In the genomic region with DNA sequence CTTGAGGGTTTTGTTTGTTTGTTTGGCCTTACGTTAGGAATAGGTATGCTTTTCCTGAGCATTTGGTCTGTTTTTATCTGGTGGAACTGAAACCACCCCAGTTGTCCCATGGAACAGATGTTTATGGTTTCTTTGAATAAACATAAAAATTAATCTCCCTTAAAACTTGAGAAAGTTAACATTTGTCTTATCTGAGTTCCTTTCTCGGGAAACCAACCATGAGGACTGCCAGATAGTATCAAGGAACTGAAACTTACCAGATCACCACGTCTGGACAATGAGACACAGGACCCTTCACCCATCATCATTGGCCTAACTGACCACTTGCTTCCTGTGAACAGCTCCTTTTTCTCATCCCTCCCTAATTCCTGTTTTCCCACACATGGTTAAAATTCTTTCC, we compare ENCODE assay signal across 21 cellular contexts. TPM values are rescaled to one million over a fixed set of nuclear protein-coding genes. Genes with fewer than 3 reads are reported as not detected.
DNase-seq lines count a peak whose midpoint lies in the region; ATAC-seq and TF ChIP-seq lines count a peak whose summit lies in the region.
"Had no signal": no experiment of that assay in that cellular context is flagged by ENCODE, and none has a peak within 500 bp of the region (broad histone marks: within the 10 kb centered on the region; RNA-seq: fewer than 3 reads in every experiment).

No MANE protein-coding gene starts in this region.

- TF ChIP-seq POLR2A in gastroesophageal sphincter (IDR thresholded peaks at IDR 0.05), result no peak

- no peak overlapping the region for H3K4me2 ChIP-seq in mesendoderm (ENCODE audit: low read length)
- H3K4me2 ChIP-seq: BLaER1 had no signal

- intact Hi-C loops in activated CD4-positive, alpha-beta memory T cell treated with anti-CD3 and anti-CD28 coated beads for 36 hours (cut with micrococcal nuclease), result loop anchor here (10.0 kb wide), 1 partner anchor 245 kb away; no protein-coding TSS in a partner anchor
- intact Hi-C loops in CD8-positive, alpha-beta T cell (cut with DNase I, micrococcal nuclease), result loop anchor here in 1 of 2 experiments (5.0 kb wide), 1 partner anchor 1902 kb away; a partner anchor contains a TSS
- intact Hi-C loops in mucosa of descending colon (cut with DNase I, micrococcal nuclease) (no loop called here), right cardiac atrium (cut with DNase I) (no loop called here)

- no peak overlapping the region for H2BK120ac ChIP-seq in mesendoderm (ENCODE audit: low read depth, low read length)

- DNase-seq in activated CD4-positive, alpha-beta memory T cell treated with anti-CD3 and anti-CD28 coated beads for 36 hours, result no peak
- DNase-seq in activated CD4-positive, alpha-beta memory T cell treated with anti-CD3 and anti-CD28 coated beads, Interleukin-2, amount 10 ng/mL, durations not matched to agents 7 days and 5 days, result no peak
- DNase-seq in CD8-positive, alpha-beta T cell, result no peak
- DNase-seq in MV-4-11 (lab: John Stamatoyannopoulos, UW) (peak; percentile 8), mesendoderm (peak; percentile 10), mucosa of descending colon (no peak), right cardiac atrium (no peak)
- DNase-seq: 8988T; CD8-positive, alpha-beta memory T cell; COR-L47; DMS 273 treated with DMSO at 0.1 percent for 48 hours; DMS53; GDM1; GOT3; H7 had no signal

- H3K27me3 ChIP-seq in CD8-positive, alpha-beta T cell (ENCODE audit: insufficient read depth, low read length), result no peaks in the 10 kb centered on the region
- H3K27me3 ChIP-seq in mesendoderm (ENCODE audit: insufficient read depth, low read length, poor library complexity), result no peaks in the 10 kb centered on the region
- H3K27me3 ChIP-seq in gastroesophageal sphincter, result no peaks in the 10 kb centered on the region
- H3K27me3 ChIP-seq in right cardiac atrium (ENCODE audit: control insufficient read depth, insufficient read depth), result no peaks in the 10 kb centered on the region
- H3K27me3 ChIP-seq: BLaER1 had no signal

- H3K36me3 Mint-ChIP-seq in activated CD4-positive, alpha-beta memory T cell treated with anti-CD3 and anti-CD28 coated beads for 36 hours, result peaks cover 23% of the 10 kb centered on the region
- H3K36me3 Mint-ChIP-seq in activated CD4-positive, alpha-beta memory T cell treated with anti-CD3 and anti-CD28 coated beads, Interleukin-2, amount 10 ng/mL, durations not matched to agents 7 days and 5 days (ENCODE audit: low read depth), result peaks cover 14% of the 10 kb centered on the region
- H3K36me3 Mint-ChIP-seq in CD8-positive, alpha-beta T cell, result peaks cover 26% of the 10 kb centered on the region

- no peak overlapping the region for H3K23ac ChIP-seq in mesendoderm (ENCODE audit: low read length)

- no peak for TF ChIP-seq EP300 in gastroesophageal sphincter (IDR thresholded peaks at IDR 0.05)

- no peaks in the 10 kb centered on the region for H3K79me2 ChIP-seq in mesendoderm (ENCODE audit: control insufficient read depth, insufficient read depth, low read length)

- peaks cover 35% of the 10 kb centered on the region for H3K4me1 ChIP-seq in CD8-positive, alpha-beta T cell (ENCODE audit: insufficient read depth, low read length)
- H3K4me1 ChIP-seq in mesendoderm (ENCODE audit: control insufficient read depth, low read depth, low read length), result no peaks in the 10 kb centered on the region
- H3K4me1 ChIP-seq in gastroesophageal sphincter, result no peaks in the 10 kb centered on the region
- H3K4me1 ChIP-seq in mucosa of descending colon (ENCODE audit: low read depth), result no peaks in the 10 kb centered on the region
- no peaks in the 10 kb centered on the region for H3K4me1 ChIP-seq in right cardiac atrium (ENCODE audit: control insufficient read depth, insufficient read depth, low read length)

- H3K18ac ChIP-seq in mesendoderm (ENCODE audit: low read length), result no peak overlapping the region

- POLR2A ChIA-PET in activated CD4-positive, alpha-beta memory T cell treated with anti-CD3 and anti-CD28 coated beads for 36 hours (lab: Charles Lee), result no interaction called here
- POLR2A ChIA-PET in activated CD4-positive, alpha-beta memory T cell treated with anti-CD3 and anti-CD28 coated beads, Interleukin-2, amount 10 ng/mL, durations not matched to agents 7 days and 5 days (lab: Charles Lee), result no interaction called here
- POLR2A ChIA-PET in CD8-positive, alpha-beta T cell (lab: Charles Lee), result interaction anchor here (1.1 to 1.5 kb wide), 2 partner anchors 14 to 48 kb away, joined by 3 to 5 read pairs; no protein-coding TSS in a partner anchor

- H3K9me3 Mint-ChIP-seq in activated CD4-positive, alpha-beta memory T cell treated with anti-CD3 and anti-CD28 coated beads for 36 hours, result peaks cover 31% of the 10 kb centered on the region
- H3K9me3 Mint-ChIP-seq in activated CD4-positive, alpha-beta memory T cell treated with anti-CD3 and anti-CD28 coated beads, Interleukin-2, amount 10 ng/mL, durations not matched to agents 7 days and 5 days, result peaks cover 28% of the 10 kb centered on the region
- H3K9me3 Mint-ChIP-seq in CD8-positive, alpha-beta T cell, result peaks cover 21% of the 10 kb centered on the region

- CTCF ChIA-PET in activated CD4-positive, alpha-beta memory T cell treated with anti-CD3 and anti-CD28 coated beads for 36 hours (lab: Charles Lee), result no interaction called here
- CTCF ChIA-PET in activated CD4-positive, alpha-beta memory T cell treated with anti-CD3 and anti-CD28 coated beads, Interleukin-2, amount 10 ng/mL, durations not matched to agents 7 days and 5 days (lab: Charles Lee), result interaction anchor here (2.1 kb wide), 1 partner anchor 100 kb away, joined by 6 read pairs; no protein-coding TSS in a partner anchor
- CTCF ChIA-PET in CD8-positive, alpha-beta T cell (lab: Charles Lee), result no interaction called here

- H3K4ac ChIP-seq in mesendoderm (ENCODE audit: low read depth, low read length), result no peak overlapping the region

- no CpG with 5 or more reads among the region's 3 CpGs for WGBS in mesendoderm (ENCODE audit: extremely low coverage, insufficient coverage, low lambda C conversion rate)
- 42 to 64% methylated on average over 3 of the region's 3 CpGs for WGBS in gastroesophageal sphincter (ENCODE audit: low coverage in 1 of 2), 2 donors
- WGBS in right cardiac atrium, result 66% methylated on average over 3 of the region's 3 CpGs

- H3K9me3 ChIP-seq in CD8-positive, alpha-beta T cell (ENCODE audit: low read length), result peaks cover 21% of the 10 kb centered on the region
- peaks cover 0 to 13% (median 0%) of the 10 kb centered on the region in 3 donors for H3K9me3 ChIP-seq in gastroesophageal sphincter
- peaks cover 12% of the 10 kb centered on the region for H3K9me3 ChIP-seq in mucosa of descending colon
- no peaks in the 10 kb centered on the region for H3K9me3 ChIP-seq in right cardiac atrium (ENCODE audit: control insufficient read depth, low read length)

- no peaks in the 10 kb centered on the region for H3K36me3 ChIP-seq in CD8-positive, alpha-beta T cell (ENCODE audit: insufficient read depth, low read length)
- H3K36me3 ChIP-seq in mesendoderm (ENCODE audit: control insufficient read depth, insufficient read depth, low read length) (no peaks in the 10 kb centered on the region), gastroesophageal sphincter (no peaks in the 10 kb centered on the region), mucosa of descending colon (ENCODE audit: low read depth) (no peaks in the 10 kb centered on the region)
- H3K36me3 ChIP-seq: BLaER1 had no signal

- H4K5ac ChIP-seq in mesendoderm (ENCODE audit: low read length), result no peak overlapping the region

- no peak overlapping the region for H3K56ac ChIP-seq in mesendoderm (ENCODE audit: low read length)

- H3K4me3 ChIP-seq in CD8-positive, alpha-beta T cell (ENCODE audit: low read depth, low read length), result no peak overlapping the region
- no peak overlapping the region for H3K4me3 ChIP-seq in mesendoderm (ENCODE audit: low read length)
- no peak overlapping the region for H3K4me3 ChIP-seq in gastroesophageal sphincter
- no peak overlapping the region for H3K4me3 ChIP-seq in mucosa of descending colon
- H3K4me3 ChIP-seq in right cardiac atrium (ENCODE audit: low read length), result no peak overlapping the region
- H3K4me3 ChIP-seq: BLaER1 had no signal

- no peaks in the 10 kb centered on the region for H3K79me1 ChIP-seq in mesendoderm (ENCODE audit: low read length)

- H3K27me3 Mint-ChIP-seq in activated CD4-positive, alpha-beta memory T cell treated with anti-CD3 and anti-CD28 coated beads for 36 hours, result no peaks in the 10 kb centered on the region
- no peaks in the 10 kb centered on the region for H3K27me3 Mint-ChIP-seq in activated CD4-positive, alpha-beta memory T cell treated with anti-CD3 and anti-CD28 coated beads, Interleukin-2, amount 10 ng/mL, durations not matched to agents 7 days and 5 days
- no peaks in the 10 kb centered on the region for H3K27me3 Mint-ChIP-seq in CD8-positive, alpha-beta T cell (ENCODE audit: low read depth)

- H2BK5ac ChIP-seq in mesendoderm (ENCODE audit: low read length), result no peak overlapping the region

- H3K27ac ChIP-seq in CD8-positive, alpha-beta T cell (ENCODE audit: low read depth, low read length), result no peak overlapping the region
- H3K27ac ChIP-seq in mesendoderm (ENCODE audit: low read depth, low read length), result no peak overlapping the region
- H3K27ac ChIP-seq in gastroesophageal sphincter, result no peak overlapping the region
- no peak overlapping the region for H3K27ac ChIP-seq in right cardiac atrium (ENCODE audit: low read length)
- H3K27ac ChIP-seq: BLaER1 had no signal

- TF ChIP-seq CTCF in CD8-positive, alpha-beta T cell (IDR thresholded peaks at IDR 0.05), result no peak
- TF ChIP-seq CTCF in gastroesophageal sphincter (IDR thresholded peaks at IDR 0.05) (no peak), mucosa of descending colon (IDR thresholded peaks at IDR 0.05) (no peak)

- H3K4me3 Mint-ChIP-seq in activated CD4-positive, alpha-beta memory T cell treated with anti-CD3 and anti-CD28 coated beads for 36 hours, result no peak overlapping the region
- H3K4me3 Mint-ChIP-seq in activated CD4-positive, alpha-beta memory T cell treated with anti-CD3 and anti-CD28 coated beads, Interleukin-2, amount 10 ng/mL, durations not matched to agents 7 days and 5 days, result no peak overlapping the region
- no peak overlapping the region for H3K4me3 Mint-ChIP-seq in CD8-positive, alpha-beta T cell
- H3K4me3 Mint-ChIP-seq: CD14-positive monocyte; CD8-positive, alpha-beta memory T cell; IgD-negative memory B cell had no signal

- no peak overlapping the region for H4K8ac ChIP-seq in mesendoderm (ENCODE audit: low read depth, low read length)

- H3K9ac ChIP-seq in mesendoderm (ENCODE audit: low read length), result no peak overlapping the region
- H3K9ac ChIP-seq: BLaER1 had no signal

- no peak for ATAC-seq in CD8-positive, alpha-beta T cell
- ATAC-seq in gastroesophageal sphincter, result no peak
- ATAC-seq in mucosa of descending colon, result no peak
- no peak for ATAC-seq in right cardiac atrium
- ATAC-seq: HCT116, HepG2 had no signal

- peak overlapping the region; percentile 35 for H3K27ac Mint-ChIP-seq in activated CD4-positive, alpha-beta memory T cell treated with anti-CD3 and anti-CD28 coated beads for 36 hours
- no peak overlapping the region for H3K27ac Mint-ChIP-seq in activated CD4-positive, alpha-beta memory T cell treated with anti-CD3 and anti-CD28 coated beads, Interleukin-2, amount 10 ng/mL, durations not matched to agents 7 days and 5 days
- H3K27ac Mint-ChIP-seq in CD8-positive, alpha-beta T cell, result peak overlapping the region; percentile 18
- H3K27ac Mint-ChIP-seq: CD14-positive monocyte had no signal

- no peak overlapping the region for H2BK15ac ChIP-seq in mesendoderm (replicated peaks; ENCODE audit: low read depth)

- no peak overlapping the region for H2AK5ac ChIP-seq in mesendoderm (ENCODE audit: low read length)

- H3K4me1 Mint-ChIP-seq in activated CD4-positive, alpha-beta memory T cell treated with anti-CD3 and anti-CD28 coated beads for 36 hours (ENCODE audit: low read depth), result peaks cover 31% of the 10 kb centered on the region
- H3K4me1 Mint-ChIP-seq in activated CD4-positive, alpha-beta memory T cell treated with anti-CD3 and anti-CD28 coated beads, Interleukin-2, amount 10 ng/mL, durations not matched to agents 7 days and 5 days, result peaks cover 28% of the 10 kb centered on the region
- peaks cover 39% of the 10 kb centered on the region for H3K4me1 Mint-ChIP-seq in CD8-positive, alpha-beta T cell (ENCODE audit: low read depth)

RNA-seq across cellular contexts. Expression of a gene that starts 15.3 kb away (rescaled TPM):
- 10 to 100 TPM; 75.7 to 76.6 TPM for total RNA-seq in activated CD4-positive, alpha-beta memory T cell treated with anti-CD3 and anti-CD28 coated beads for 36 hours
- total RNA-seq in activated CD4-positive, alpha-beta memory T cell treated with anti-CD3 and anti-CD28 coated beads, Interleukin-2, amount 10 ng/mL, durations not matched to agents 7 days and 5 days, result 10 to 100 TPM; 78.9 to 81.7 TPM
- total RNA-seq in CD8-positive, alpha-beta T cell, result 100 to 1,000 TPM; 231 to 234 TPM
- polyA plus RNA-seq in mesendoderm (2013, experiment 1 of 2), result 3.0 TPM
- polyA plus RNA-seq in mesendoderm (2013, experiment 2 of 2), result 3.0 TPM
- total RNA-seq in gastroesophageal sphincter (10 to 100 TPM; 36.1 to 70.1 (median 46.9) TPM), mucosa of descending colon (10 to 100 TPM; 30.8 to 43.2 (median 40.4) TPM), right cardiac atrium (10 to 100 TPM; 43.7 to 50.9 (median 48.1) TPM)
- polyA plus RNA-seq in right cardiac atrium, result 19.4 TPM

Comparison
In these comparisons a context has a peak if more than half of its experiments do, and no peak if none do; other contexts are left out.
1. DNase-seq: peak in MV-4-11 (single experiment) and mesendoderm (single experiment); none in activated CD4-positive, alpha-beta memory T cell treated with anti-CD3 and anti-CD28 coated beads for 36 hours (single experiment), activated CD4-positive, alpha-beta memory T cell treated with anti-CD3 and anti-CD28 coated beads, Interleukin-2, amount 10 ng/mL, durations not matched to agents 7 days and 5 days (single experiment), CD8-positive, alpha-beta T cell (0 of 7), mucosa of descending colon (0 of 3) and right cardiac atrium (0 of 3).